9 cellular contexts compared by ENCODE assay signal in the genomic region with DNA sequence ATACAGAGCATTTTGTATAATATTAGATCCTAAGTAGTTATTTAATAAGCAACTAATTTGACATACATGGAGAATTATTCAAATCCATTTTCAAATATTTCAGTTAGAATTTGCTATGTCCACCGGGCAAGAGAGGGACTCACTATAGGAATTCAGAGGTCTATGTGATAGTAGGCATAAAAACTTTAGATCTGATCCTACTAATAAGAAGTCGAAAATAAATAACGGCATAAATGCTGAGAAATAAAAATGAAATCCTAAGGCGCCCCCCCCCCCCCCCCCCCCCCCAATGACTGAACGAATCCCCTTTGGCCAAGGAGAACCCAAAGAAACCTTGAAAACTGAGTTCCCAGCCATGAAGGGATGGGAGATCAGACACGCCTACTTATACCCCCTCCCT.
"Had no signal": no experiment of that assay in that cellular context is flagged by ENCODE, and none has a peak within 500 bp of the region (broad histone marks: within the 10 kb centered on the region; RNA-seq: fewer than 3 reads in every experiment).

No MANE protein-coding gene starts in this region.

- H3K9ac ChIP-seq: GM23248, KMS-11 had no signal

- H2AFZ ChIP-seq: GM23248 had no signal

- H3K9me3 ChIP-seq: HAP-1 had no signal

- H3K4me3 ChIP-seq: GM23248, HAP-1 had no signal

- H3K36me3 ChIP-seq: HAP-1 had no signal

- DNase-seq: GM23248, GOT3, H7, IMR-90, KBM-7 had no signal

- ATAC-seq: HCT116 had no signal

- H3K4me2 ChIP-seq: KMS-11 had no signal

- H3K27ac ChIP-seq: GM23248, HL-60, KMS-11 had no signal

- H3K4me1 ChIP-seq: HAP-1 had no signal
